In genomic region chr15:101327147-101327740, GRCh38 we compare ENCODE assay signal across 1 cellular context.
TF ChIP-seq lines count a peak whose summit lies in the region.

No MANE protein-coding gene starts in this region.

TF ChIP-seq in H1, 55 proteins besides CTCF, POLR2A, EP300 and RAD21:
- no peak for TF ChIP-seq SAP30 (IDR thresholded peaks at IDR 0.05; ENCODE audit: insufficient read depth, insufficient replicate concordance, low read length)
- TF ChIP-seq, protein P1, sequence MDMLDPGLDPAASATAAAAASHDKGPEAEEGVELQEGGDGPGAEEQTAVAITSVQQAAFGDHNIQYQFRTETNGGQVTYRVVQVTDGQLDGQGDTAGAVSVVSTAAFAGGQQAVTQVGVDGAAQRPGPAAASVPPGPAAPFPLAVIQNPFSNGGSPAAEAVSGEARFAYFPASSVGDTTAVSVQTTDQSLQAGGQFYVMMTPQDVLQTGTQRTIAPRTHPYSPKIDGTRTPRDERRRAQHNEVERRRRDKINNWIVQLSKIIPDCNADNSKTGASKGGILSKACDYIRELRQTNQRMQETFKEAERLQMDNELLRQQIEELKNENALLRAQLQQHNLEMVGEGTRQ (IDR thresholded peaks at IDR 0.05; ENCODE audit: low read length) = no peak
- no peak for TF ChIP-seq YY1 (IDR thresholded peaks at IDR 0.05; ENCODE audit: low read depth, low read length)
- TF ChIP-seq TAF1 (IDR thresholded peaks at IDR 0.05; ENCODE audit: low read depth, low read length) = no peak
- no peak for TF ChIP-seq SP4 (IDR thresholded peaks at IDR 0.05; ENCODE audit: low read length)
- TF ChIP-seq RNF2 (IDR thresholded peaks at IDR 0.05; ENCODE audit: borderline replicate concordance, low read depth, low read length, missing control alignments, poor library complexity, severe bottlenecking) = no peak
- no peak for TF ChIP-seq HDAC2 (IDR thresholded peaks at IDR 0.05; ENCODE audit: borderline replicate concordance in 1 of 2, low read depth in 2 of 2, low read length in 2 of 2)
- TF ChIP-seq GABPA (IDR thresholded peaks at IDR 0.05; ENCODE audit: borderline replicate concordance, insufficient read depth, low read length) = no peak
- TF ChIP-seq KDM5A (IDR thresholded peaks at IDR 0.05; ENCODE audit: low read length) = no peak
- TF ChIP-seq MAFK (IDR thresholded peaks at IDR 0.05; ENCODE audit: low read depth, low read length) = no peak
- TF ChIP-seq, protein P2, sequence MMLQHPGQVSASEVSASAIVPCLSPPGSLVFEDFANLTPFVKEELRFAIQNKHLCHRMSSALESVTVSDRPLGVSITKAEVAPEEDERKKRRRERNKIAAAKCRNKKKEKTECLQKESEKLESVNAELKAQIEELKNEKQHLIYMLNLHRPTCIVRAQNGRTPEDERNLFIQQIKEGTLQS (IDR thresholded peaks at IDR 0.05; ENCODE audit: insufficient read depth, low read depth, low read length) = no peak
- TF ChIP-seq BRCA1 (IDR thresholded peaks at IDR 0.05; ENCODE audit: low read depth, low read length) = no peak
- no peak for TF ChIP-seq CEBPB (IDR thresholded peaks at IDR 0.05; ENCODE audit: low read depth, low read length)
- TF ChIP-seq KDM4A (IDR thresholded peaks at IDR 0.05; ENCODE audit: low read depth, low read length, severe bottlenecking) = no peak
- TF ChIP-seq POU5F1 (IDR thresholded peaks at IDR 0.05; ENCODE audit: low read depth, low read length) = no peak
- no peak for TF ChIP-seq SIRT6 (IDR thresholded peaks at IDR 0.05; ENCODE audit: low read length)
